In the genomic region with DNA sequence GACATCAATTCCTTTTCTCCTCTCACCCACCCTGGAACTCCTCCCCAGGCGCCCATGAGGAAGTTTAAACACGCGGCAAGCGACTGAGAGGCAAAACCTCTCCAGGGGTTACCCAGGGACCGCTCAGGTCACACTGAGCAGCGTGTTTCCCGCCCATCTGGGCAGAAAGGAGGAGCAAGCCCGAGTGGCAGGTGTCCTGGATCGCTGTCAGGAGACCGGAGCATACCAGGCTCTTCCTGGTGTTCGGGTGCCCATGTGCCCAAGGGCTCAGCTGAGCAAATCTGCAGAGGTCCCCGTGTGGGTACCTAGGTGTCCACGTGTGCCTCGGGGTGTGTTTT, we compare ENCODE assay signal across 8 cellular contexts. TPM values are rescaled to one million over a fixed set of nuclear protein-coding genes. Genes with fewer than 3 reads are reported as not detected.
DNase-seq lines count a peak whose midpoint lies in the region; ATAC-seq lines count a peak whose summit lies in the region.

No MANE protein-coding gene starts in this region.

- H3K27me3 ChIP-seq in rectal smooth muscle tissue (ENCODE audit: control insufficient read depth, insufficient read depth, low read length), result no peaks in the 10 kb centered on the region

- no peaks in the 10 kb centered on the region for H3K27me3 Mint-ChIP-seq in activated naive CD4-positive, alpha-beta T cell treated with anti-CD3 and anti-CD28 coated beads for 36 hours (ENCODE audit: low read depth)

- CTCF ChIA-PET in activated naive CD4-positive, alpha-beta T cell treated with anti-CD3 and anti-CD28 coated beads for 36 hours (lab: Charles Lee), result interaction anchor here (0.6 to 3.6 kb wide), 19 partner anchors 8 to 459 kb away, joined by 3 to 29 read pairs (median 4); a partner anchor contains a TSS

- peaks cover 19% of the 10 kb centered on the region for H3K36me3 Mint-ChIP-seq in activated naive CD4-positive, alpha-beta T cell treated with anti-CD3 and anti-CD28 coated beads for 36 hours (ENCODE audit: low read depth)

- H3K4me1 ChIP-seq in rectal smooth muscle tissue (ENCODE audit: control insufficient read depth, insufficient read depth, low read length), result no peaks in the 10 kb centered on the region

- H3K9ac ChIP-seq in rectal smooth muscle tissue (ENCODE audit: low read length), result peak overlapping the region; percentile 7

- H3K36me3 ChIP-seq in rectal smooth muscle tissue (ENCODE audit: control insufficient read depth, insufficient read depth, low read length), result peaks cover 7% of the 10 kb centered on the region

- intact Hi-C loops in activated naive CD4-positive, alpha-beta T cell treated with anti-CD3 and anti-CD28 coated beads for 36 hours (cut with micrococcal nuclease), result loop anchor here (1.0 to 5.0 kb wide), 12 partner anchors 9 to 496 kb away; a partner anchor contains a TSS
- intact Hi-C loops in left cardiac atrium (cut with DNase I), result no loop called here

- H3K27ac ChIP-seq in rectal smooth muscle tissue (ENCODE audit: low read depth, low read length), result peak overlapping the region; percentile 68

- H3K4me3 ChIP-seq in rectal smooth muscle tissue (ENCODE audit: low read length), result peak overlapping the region; percentile 76

- DNase-seq in activated naive CD4-positive, alpha-beta T cell treated with anti-CD3 and anti-CD28 coated beads for 36 hours, result peak; percentile 61
- DNase-seq in activated naive CD4-positive, alpha-beta T cell treated with Interleukin-2 at 50 U/mL for 16 hours, result no peak
- DNase-seq in NCI-H2171 (lab: John Stamatoyannopoulos, UW), result peak; percentile 76
- peak; percentile 73 to 75 for DNase-seq in activated T-cell treated with anti-CD3 and anti-CD28 coated beads, Interleukin-2, amount 50 U/mL, for 48 hours
- DNase-seq in left cardiac atrium, result peak; percentile 52
- DNase-seq in activated effector memory CD4-positive, alpha-beta T cell treated with anti-CD3 and anti-CD28 coated beads, Interleukin-2, amount 50 U/mL, for 16 hours, result no peak

- peaks cover 25% of the 10 kb centered on the region for H3K4me1 Mint-ChIP-seq in activated naive CD4-positive, alpha-beta T cell treated with anti-CD3 and anti-CD28 coated beads for 36 hours (ENCODE audit: low read depth)

- no peaks in the 10 kb centered on the region for H3K9me3 Mint-ChIP-seq in activated naive CD4-positive, alpha-beta T cell treated with anti-CD3 and anti-CD28 coated beads for 36 hours

- H3K4me3 Mint-ChIP-seq in activated naive CD4-positive, alpha-beta T cell treated with anti-CD3 and anti-CD28 coated beads for 36 hours, result peak overlapping the region; percentile 99

- peak overlapping the region; percentile 100 for H3K27ac Mint-ChIP-seq in activated naive CD4-positive, alpha-beta T cell treated with anti-CD3 and anti-CD28 coated beads for 36 hours

- ATAC-seq in HG03025 (IDR thresholded peaks at IDR 0.05; ENCODE audit: low FRiP score, unreplicated experiment) (peak; percentile 23), left cardiac atrium (peak; percentile 31 to 41)

RNA-seq across cellular contexts. Expression of a gene that starts 0.5 kb away (rescaled TPM):
- 10 to 100 TPM; 47.5 to 48.4 TPM for total RNA-seq in activated naive CD4-positive, alpha-beta T cell treated with anti-CD3 and anti-CD28 coated beads for 36 hours
- total RNA-seq in left cardiac atrium, result 10 to 100 TPM; 15.2 to 21.0 TPM

RNA-seq across cellular contexts. Expression of a gene that starts 17.7 kb away (rescaled TPM):
- 10 to 100 TPM; 43.4 to 45.3 TPM for total RNA-seq in activated naive CD4-positive, alpha-beta T cell treated with anti-CD3 and anti-CD28 coated beads for 36 hours
- 10 to 100 TPM; 13.8 to 17.7 TPM for total RNA-seq in left cardiac atrium

RNA-seq across cellular contexts. Expression of a gene that starts 27.1 kb away (rescaled TPM):
- 10 to 100 TPM; 73.3 to 78.3 TPM for total RNA-seq in activated naive CD4-positive, alpha-beta T cell treated with anti-CD3 and anti-CD28 coated beads for 36 hours
- total RNA-seq in left cardiac atrium, result 100 to 1,000 TPM in 1 of 2 donors, 10 to 100 TPM in 1; 85.4 to 103 TPM

RNA-seq across cellular contexts. Expression of a gene that starts 27.3 kb away (rescaled TPM):
- 10 to 100 TPM; 65.7 to 66.1 TPM for total RNA-seq in activated naive CD4-positive, alpha-beta T cell treated with anti-CD3 and anti-CD28 coated beads for 36 hours
- total RNA-seq in left cardiac atrium, result 10 to 100 TPM; 23.0 to 24.5 TPM

Comparison
In these comparisons a context has a peak if more than half of its experiments do, and no peak if none do; other contexts are left out.
1. DNase-seq: peak in activated naive CD4-positive, alpha-beta T cell treated with anti-CD3 and anti-CD28 coated beads for 36 hours (single experiment), NCI-H2171 (single experiment), activated T-cell treated with anti-CD3 and anti-CD28 coated beads, Interleukin-2, amount 50 U/mL, for 48 hours (2 of 2) and left cardiac atrium (single experiment); none in activated naive CD4-positive, alpha-beta T cell treated with Interleukin-2 at 50 U/mL for 16 hours (single experiment) and activated effector memory CD4-positive, alpha-beta T cell treated with anti-CD3 and anti-CD28 coated beads, Interleukin-2, amount 50 U/mL, for 16 hours (single experiment).